12 cellular contexts compared by ENCODE assay signal in genomic region chr21:16071082-16071481, GRCh38.
DNase-seq lines count a peak whose midpoint lies in the region; TF ChIP-seq lines count a peak whose summit lies in the region.
"Had no signal": no experiment of that assay in that cellular context is flagged by ENCODE, and none has a peak within 500 bp of the region (broad histone marks: within the 10 kb centered on the region; RNA-seq: fewer than 3 reads in every experiment).

No MANE protein-coding gene starts in this region.

- no peaks in the 10 kb centered on the region for H3K9me3 ChIP-seq in tibial nerve
- H3K9me3 ChIP-seq in thyroid gland, result no peaks in the 10 kb centered on the region

- peak in 1 of 2 donors; percentile 39 for TF ChIP-seq POLR2A in tibial nerve (IDR thresholded peaks at IDR 0.05)
- no peak for TF ChIP-seq POLR2A in thyroid gland (IDR thresholded peaks at IDR 0.05)

- H3K4me3 ChIP-seq in brain microvascular endothelial cell (ENCODE audit: low read depth, low read length) (peak overlapping the region; percentile 44), tibial nerve (peak overlapping the region; percentile 24 to 45 (median 25)), thyroid gland (replicated peaks in 1 of 3) (no peak overlapping the region)

- 41 to 46% methylated on average over 9 of the region's 9 CpGs for WGBS in tibial nerve, 2 donors
- WGBS in thyroid gland, 2 donors, result 69 to 74% methylated on average over 9 of the region's 9 CpGs

- TF ChIP-seq CTCF in brain microvascular endothelial cell (IDR thresholded peaks at IDR 0.05; ENCODE audit: low read depth, low read length, missing control alignments) (no peak), tibial nerve (IDR thresholded peaks at IDR 0.05) (no peak), thyroid gland (IDR thresholded peaks at IDR 0.05) (no peak), GM20000 (IDR thresholded peaks at IDR 0.05; ENCODE audit: extremely low read depth, missing control alignments) (no peak)

- DNase-seq in NCI-H2081 (lab: John Stamatoyannopoulos, UW) (peak; percentile 33 to 71), NCI-H2081 treated with DMSO at 0.1 percent for 48 hours (lab: John Stamatoyannopoulos, UW) (no peak), brain microvascular endothelial cell (no peak), middle frontal gyrus (ENCODE audit: extremely low spot score, low spot score) (peak; percentile 87), tibial nerve (ENCODE audit: low spot score in 2 of 2) (no peak), thyroid gland (no peak), GM20000 (ENCODE audit: low spot score) (no peak), DMS53 treated with DMSO at 0.1 percent for 48 hours (lab: John Stamatoyannopoulos, UW; ENCODE audit: unreplicated experiment) (no peak)
- DNase-seq: naive thymus-derived CD8-positive, alpha-beta T cell; stimulated activated naive CD4-positive, alpha-beta T cell had no signal

- intact Hi-C loops in thyroid gland (cut with DNase I), result no loop called here

- H3K4me1 ChIP-seq in tibial nerve (peaks cover 0 to 14% (median 0%) of the 10 kb centered on the region in 4 donors), thyroid gland (no peaks in the 10 kb centered on the region)

- in situ Hi-C loops in brain microvascular endothelial cell (cut with HindIII; ENCODE audit: low pct_ligation_motif_present, low sequenced_read_pairs), result no loop called here

- H3K36me3 ChIP-seq in brain microvascular endothelial cell (replicated peaks) (no peaks in the 10 kb centered on the region), tibial nerve (no peaks in the 10 kb centered on the region), thyroid gland (no peaks in the 10 kb centered on the region)

- H3K27me3 ChIP-seq in brain microvascular endothelial cell (replicated peaks) (no peaks in the 10 kb centered on the region), tibial nerve (no peaks in the 10 kb centered on the region), thyroid gland (no peaks in the 10 kb centered on the region)

- no peak overlapping the region for H3K27ac ChIP-seq in brain microvascular endothelial cell
- peak overlapping the region in 3 of 4 donors; percentile 60 to 81 (median 75) for H3K27ac ChIP-seq in tibial nerve
- H3K27ac ChIP-seq in thyroid gland, result no peak overlapping the region
- H3K27ac ChIP-seq: 22Rv1, RWPE1 had no signal

- TF ChIP-seq EP300 in tibial nerve (IDR thresholded peaks at IDR 0.05), result peak in 1 of 2 donors; percentile 57

Comparison
In these comparisons a context has a peak if more than half of its experiments do, and no peak if none do; other contexts are left out.
1. DNase-seq: peak in NCI-H2081 (2 of 2) and middle frontal gyrus (single experiment); none in NCI-H2081 treated with DMSO at 0.1 percent for 48 hours (single experiment), brain microvascular endothelial cell (single experiment), tibial nerve (0 of 2), thyroid gland (0 of 2), GM20000 (single experiment) and DMS53 treated with DMSO at 0.1 percent for 48 hours (single experiment).
2. H3K27ac ChIP-seq: peak in tibial nerve (3 of 4); none in brain microvascular endothelial cell (single experiment) and thyroid gland (0 of 3).
3. H3K4me3 ChIP-seq: peak in brain microvascular endothelial cell (single experiment) and tibial nerve (4 of 4); none in thyroid gland (0 of 3).